In the genomic region with DNA sequence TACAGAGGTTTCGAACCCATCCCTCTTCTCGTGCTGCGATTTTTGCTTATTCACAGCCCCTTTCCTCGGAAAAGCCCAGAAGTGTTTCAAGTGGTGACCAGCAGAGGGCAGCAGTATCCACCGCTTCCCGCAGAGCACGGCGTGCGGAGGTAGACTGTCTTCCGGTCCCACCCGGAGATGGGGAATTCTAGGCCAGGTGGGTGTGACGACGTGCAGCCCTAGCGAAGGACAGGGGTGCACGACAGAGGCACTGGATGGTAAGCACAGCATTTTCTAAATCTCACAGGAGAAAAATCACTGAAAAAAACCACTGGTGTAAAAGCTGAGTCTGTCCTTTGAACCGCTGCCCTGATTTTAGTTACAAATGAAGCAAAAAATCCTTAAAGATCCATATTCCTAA, we compare ENCODE assay signal across 1 cellular context.
A peak's percentile ranks its signal among the peaks of the same experiment; 100 is the strongest.
TF ChIP-seq lines count a peak whose summit lies in the region.

No MANE protein-coding gene starts in this region.

TF ChIP-seq in HepG2, 621 proteins besides CTCF, POLR2A, EP300 and RAD21 (continued from another document and continues in another):
- TF ChIP-seq, protein P1, sequence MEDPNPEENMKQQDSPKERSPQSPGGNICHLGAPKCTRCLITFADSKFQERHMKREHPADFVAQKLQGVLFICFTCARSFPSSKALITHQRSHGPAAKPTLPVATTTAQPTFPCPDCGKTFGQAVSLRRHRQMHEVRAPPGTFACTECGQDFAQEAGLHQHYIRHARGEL (CRISPR knock-in tag; IDR thresholded peaks at IDR 0.05), result no peak
- TF ChIP-seq ZNF383 (CRISPR knock-in tag; IDR thresholded peaks at IDR 0.05; ENCODE audit: borderline replicate concordance) (no peak), REL (CRISPR knock-in tag; conservative IDR thresholded peaks at IDR 0.05) (no peak), REPIN1 (CRISPR knock-in tag; IDR thresholded peaks at IDR 0.05; ENCODE audit: borderline replicate concordance, low read depth) (peak; percentile 24; the same call in 1 of the 2 replicates), ZBTB7A (CRISPR knock-in tag; IDR thresholded peaks at IDR 0.05) (no peak), SP1 (IDR thresholded peaks at IDR 0.05) (no peak), SP1 (CRISPR knock-in tag; IDR thresholded peaks at IDR 0.05) (no peak), CHD4 (IDR thresholded peaks at IDR 0.05; ENCODE audit: borderline replicate concordance, low read length) (no peak), TBX2 (CRISPR knock-in tag; IDR thresholded peaks at IDR 0.05; ENCODE audit: borderline replicate concordance) (peak; percentile 26; the same call in 1 of the 2 replicates), ZNF282 (IDR thresholded peaks at IDR 0.05; ENCODE audit: partially characterized antibody) (no peak), NFKB2 (CRISPR knock-in tag; IDR thresholded peaks at IDR 0.05; ENCODE audit: borderline replicate concordance) (peak; percentile 37; the same call in 1 of the 2 replicates), KMT2B (CRISPR knock-in tag; IDR thresholded peaks at IDR 0.05) (no peak), PHF20 (CRISPR knock-in tag; IDR thresholded peaks at IDR 0.05) (no peak), ZNF256 (CRISPR knock-in tag; conservative IDR thresholded peaks at IDR 0.05) (no peak), ZNF547 (CRISPR knock-in tag; IDR thresholded peaks at IDR 0.05) (no peak), ETV5 (CRISPR knock-in tag; IDR thresholded peaks at IDR 0.05; ENCODE audit: borderline replicate concordance) (peak; percentile 91), HOXA5 (CRISPR knock-in tag; IDR thresholded peaks at IDR 0.05) (no peak), HDAC2 (CRISPR knock-in tag; IDR thresholded peaks at IDR 0.05) (0 out of 2 replicates have a peak, but pooled peaks have one; percentile 32), MBNL3 (CRISPR knock-in tag; conservative IDR thresholded peaks at IDR 0.05) (no peak), MEF2D (CRISPR knock-in tag; IDR thresholded peaks at IDR 0.05) (no peak), CENPX (CRISPR knock-in tag; IDR thresholded peaks at IDR 0.05) (no peak), TARDBP (CRISPR knock-in tag; IDR thresholded peaks at IDR 0.05) (0 out of 2 replicates have a peak, but pooled peaks have one; percentile 38), ZNF350 (CRISPR knock-in tag; IDR thresholded peaks at IDR 0.05; ENCODE audit: borderline replicate concordance, low read depth) (no peak), ZMAT3 (CRISPR knock-in tag; conservative IDR thresholded peaks at IDR 0.05) (no peak), ZNF550 (CRISPR knock-in tag; IDR thresholded peaks at IDR 0.05; ENCODE audit: borderline replicate concordance) (no peak), ZNF143 (CRISPR knock-in tag; IDR thresholded peaks at IDR 0.05) (no peak), ELF4 (CRISPR knock-in tag; IDR thresholded peaks at IDR 0.05; ENCODE audit: borderline replicate concordance) (no peak), BORCS8-MEF2B (CRISPR knock-in tag; IDR thresholded peaks at IDR 0.05) (peak; percentile 80), SRSF1 (optimal IDR thresholded peaks at IDR 0.05; ENCODE audit: low read depth, low read length) (no peak), EHMT2 (IDR thresholded peaks at IDR 0.05; ENCODE audit: borderline replicate concordance, low read depth, low read length) (no peak), EZH2 (conservative IDR thresholded peaks at IDR 0.05; ENCODE audit: low read depth, low read length) (no peak), SOX13 (IDR thresholded peaks at IDR 0.05) (no peak), SOX13 (CRISPR knock-in tag; conservative IDR thresholded peaks at IDR 0.05 in 1 of 2, IDR thresholded peaks at IDR 0.05 in 1 of 2) (0 out of 4 replicates have a peak, but pooled peaks of 1 of the 2 experiments have one; percentile 16), ZC3H13 (CRISPR knock-in tag; IDR thresholded peaks at IDR 0.05) (no peak), GATAD1 (CRISPR knock-in tag; IDR thresholded peaks at IDR 0.05) (peak; percentile 56; the same call in 1 of the 2 replicates), TCF7 (IDR thresholded peaks at IDR 0.05; ENCODE audit: low read depth) (no peak), NPAS2 (CRISPR knock-in tag; IDR thresholded peaks at IDR 0.05; ENCODE audit: borderline replicate concordance) (no peak), ZNF7 (CRISPR knock-in tag; IDR thresholded peaks at IDR 0.05) (no peak), ZNF431 (CRISPR knock-in tag; IDR thresholded peaks at IDR 0.05; ENCODE audit: borderline replicate concordance, low read depth) (no peak), PAF1 (CRISPR knock-in tag; IDR thresholded peaks at IDR 0.05) (no peak), FOSL2 (CRISPR knock-in tag; IDR thresholded peaks at IDR 0.05) (0 out of 2 replicates have a peak, but pooled peaks have one; percentile 26), ZNF670 (CRISPR knock-in tag; IDR thresholded peaks at IDR 0.05; ENCODE audit: borderline replicate concordance) (no peak)
- TF ChIP-seq, protein P2, sequence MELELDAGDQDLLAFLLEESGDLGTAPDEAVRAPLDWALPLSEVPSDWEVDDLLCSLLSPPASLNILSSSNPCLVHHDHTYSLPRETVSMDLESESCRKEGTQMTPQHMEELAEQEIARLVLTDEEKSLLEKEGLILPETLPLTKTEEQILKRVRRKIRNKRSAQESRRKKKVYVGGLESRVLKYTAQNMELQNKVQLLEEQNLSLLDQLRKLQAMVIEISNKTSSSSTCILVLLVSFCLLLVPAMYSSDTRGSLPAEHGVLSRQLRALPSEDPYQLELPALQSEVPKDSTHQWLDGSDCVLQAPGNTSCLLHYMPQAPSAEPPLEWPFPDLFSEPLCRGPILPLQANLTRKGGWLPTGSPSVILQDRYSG (CRISPR knock-in tag; IDR thresholded peaks at IDR 0.05), result no peak
- TF ChIP-seq, protein P3, sequence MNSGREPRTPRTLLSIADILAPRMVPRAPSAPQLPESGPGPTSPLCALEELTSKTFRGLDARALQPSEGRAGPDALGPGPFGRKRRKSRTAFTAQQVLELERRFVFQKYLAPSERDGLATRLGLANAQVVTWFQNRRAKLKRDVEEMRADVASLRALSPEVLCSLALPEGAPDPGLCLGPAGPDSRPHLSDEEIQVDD (CRISPR knock-in tag; IDR thresholded peaks at IDR 0.05; ENCODE audit: borderline replicate concordance), result no peak
- TF ChIP-seq, protein P4, sequence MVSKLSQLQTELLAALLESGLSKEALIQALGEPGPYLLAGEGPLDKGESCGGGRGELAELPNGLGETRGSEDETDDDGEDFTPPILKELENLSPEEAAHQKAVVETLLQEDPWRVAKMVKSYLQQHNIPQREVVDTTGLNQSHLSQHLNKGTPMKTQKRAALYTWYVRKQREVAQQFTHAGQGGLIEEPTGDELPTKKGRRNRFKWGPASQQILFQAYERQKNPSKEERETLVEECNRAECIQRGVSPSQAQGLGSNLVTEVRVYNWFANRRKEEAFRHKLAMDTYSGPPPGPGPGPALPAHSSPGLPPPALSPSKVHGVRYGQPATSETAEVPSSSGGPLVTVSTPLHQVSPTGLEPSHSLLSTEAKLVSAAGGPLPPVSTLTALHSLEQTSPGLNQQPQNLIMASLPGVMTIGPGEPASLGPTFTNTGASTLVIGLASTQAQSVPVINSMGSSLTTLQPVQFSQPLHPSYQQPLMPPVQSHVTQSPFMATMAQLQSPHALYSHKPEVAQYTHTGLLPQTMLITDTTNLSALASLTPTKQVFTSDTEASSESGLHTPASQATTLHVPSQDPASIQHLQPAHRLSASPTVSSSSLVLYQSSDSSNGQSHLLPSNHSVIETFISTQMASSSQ (IDR thresholded peaks at IDR 0.05; ENCODE audit: low read depth), result no peak
- TF ChIP-seq, protein P4 (CRISPR knock-in tag; IDR thresholded peaks at IDR 0.05; ENCODE audit: borderline replicate concordance), result no peak
- TF ChIP-seq, protein P5, sequence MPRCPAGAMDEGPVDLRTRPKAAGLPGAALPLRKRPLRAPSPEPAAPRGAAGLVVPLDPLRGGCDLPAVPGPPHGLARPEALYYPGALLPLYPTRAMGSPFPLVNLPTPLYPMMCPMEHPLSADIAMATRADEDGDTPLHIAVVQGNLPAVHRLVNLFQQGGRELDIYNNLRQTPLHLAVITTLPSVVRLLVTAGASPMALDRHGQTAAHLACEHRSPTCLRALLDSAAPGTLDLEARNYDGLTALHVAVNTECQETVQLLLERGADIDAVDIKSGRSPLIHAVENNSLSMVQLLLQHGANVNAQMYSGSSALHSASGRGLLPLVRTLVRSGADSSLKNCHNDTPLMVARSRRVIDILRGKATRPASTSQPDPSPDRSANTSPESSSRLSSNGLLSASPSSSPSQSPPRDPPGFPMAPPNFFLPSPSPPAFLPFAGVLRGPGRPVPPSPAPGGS (CRISPR knock-in tag; IDR thresholded peaks at IDR 0.05), result no peak
- TF ChIP-seq, protein P6, sequence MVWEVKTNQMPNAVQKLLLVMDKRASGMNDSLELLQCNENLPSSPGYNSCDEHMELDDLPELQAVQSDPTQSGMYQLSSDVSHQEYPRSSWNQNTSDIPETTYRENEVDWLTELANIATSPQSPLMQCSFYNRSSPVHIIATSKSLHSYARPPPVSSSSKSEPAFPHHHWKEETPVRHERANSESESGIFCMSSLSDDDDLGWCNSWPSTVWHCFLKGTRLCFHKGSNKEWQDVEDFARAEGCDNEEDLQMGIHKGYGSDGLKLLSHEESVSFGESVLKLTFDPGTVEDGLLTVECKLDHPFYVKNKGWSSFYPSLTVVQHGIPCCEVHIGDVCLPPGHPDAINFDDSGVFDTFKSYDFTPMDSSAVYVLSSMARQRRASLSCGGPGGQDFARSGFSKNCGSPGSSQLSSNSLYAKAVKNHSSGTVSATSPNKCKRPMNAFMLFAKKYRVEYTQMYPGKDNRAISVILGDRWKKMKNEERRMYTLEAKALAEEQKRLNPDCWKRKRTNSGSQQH (CRISPR knock-in tag; IDR thresholded peaks at IDR 0.05; ENCODE audit: low read depth), result no peak; the same call in 1 of the 2 replicates
- TF ChIP-seq, protein P7, sequence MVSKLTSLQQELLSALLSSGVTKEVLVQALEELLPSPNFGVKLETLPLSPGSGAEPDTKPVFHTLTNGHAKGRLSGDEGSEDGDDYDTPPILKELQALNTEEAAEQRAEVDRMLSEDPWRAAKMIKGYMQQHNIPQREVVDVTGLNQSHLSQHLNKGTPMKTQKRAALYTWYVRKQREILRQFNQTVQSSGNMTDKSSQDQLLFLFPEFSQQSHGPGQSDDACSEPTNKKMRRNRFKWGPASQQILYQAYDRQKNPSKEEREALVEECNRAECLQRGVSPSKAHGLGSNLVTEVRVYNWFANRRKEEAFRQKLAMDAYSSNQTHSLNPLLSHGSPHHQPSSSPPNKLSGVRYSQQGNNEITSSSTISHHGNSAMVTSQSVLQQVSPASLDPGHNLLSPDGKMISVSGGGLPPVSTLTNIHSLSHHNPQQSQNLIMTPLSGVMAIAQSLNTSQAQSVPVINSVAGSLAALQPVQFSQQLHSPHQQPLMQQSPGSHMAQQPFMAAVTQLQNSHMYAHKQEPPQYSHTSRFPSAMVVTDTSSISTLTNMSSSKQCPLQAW (CRISPR knock-in tag; IDR thresholded peaks at IDR 0.05), result peak; percentile 60; the same call in 1 of the 2 replicates
- TF ChIP-seq, protein P8, sequence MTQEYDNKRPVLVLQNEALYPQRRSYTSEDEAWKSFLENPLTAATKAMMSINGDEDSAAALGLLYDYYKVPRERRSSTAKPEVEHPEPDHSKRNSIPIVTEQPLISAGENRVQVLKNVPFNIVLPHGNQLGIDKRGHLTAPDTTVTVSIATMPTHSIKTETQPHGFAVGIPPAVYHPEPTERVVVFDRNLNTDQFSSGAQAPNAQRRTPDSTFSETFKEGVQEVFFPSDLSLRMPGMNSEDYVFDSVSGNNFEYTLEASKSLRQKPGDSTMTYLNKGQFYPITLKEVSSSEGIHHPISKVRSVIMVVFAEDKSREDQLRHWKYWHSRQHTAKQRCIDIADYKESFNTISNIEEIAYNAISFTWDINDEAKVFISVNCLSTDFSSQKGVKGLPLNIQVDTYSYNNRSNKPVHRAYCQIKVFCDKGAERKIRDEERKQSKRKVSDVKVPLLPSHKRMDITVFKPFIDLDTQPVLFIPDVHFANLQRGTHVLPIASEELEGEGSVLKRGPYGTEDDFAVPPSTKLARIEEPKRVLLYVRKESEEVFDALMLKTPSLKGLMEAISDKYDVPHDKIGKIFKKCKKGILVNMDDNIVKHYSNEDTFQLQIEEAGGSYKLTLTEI (CRISPR knock-in tag; conservative IDR thresholded peaks at IDR 0.05), result no peak
- TF ChIP-seq, protein P9, sequence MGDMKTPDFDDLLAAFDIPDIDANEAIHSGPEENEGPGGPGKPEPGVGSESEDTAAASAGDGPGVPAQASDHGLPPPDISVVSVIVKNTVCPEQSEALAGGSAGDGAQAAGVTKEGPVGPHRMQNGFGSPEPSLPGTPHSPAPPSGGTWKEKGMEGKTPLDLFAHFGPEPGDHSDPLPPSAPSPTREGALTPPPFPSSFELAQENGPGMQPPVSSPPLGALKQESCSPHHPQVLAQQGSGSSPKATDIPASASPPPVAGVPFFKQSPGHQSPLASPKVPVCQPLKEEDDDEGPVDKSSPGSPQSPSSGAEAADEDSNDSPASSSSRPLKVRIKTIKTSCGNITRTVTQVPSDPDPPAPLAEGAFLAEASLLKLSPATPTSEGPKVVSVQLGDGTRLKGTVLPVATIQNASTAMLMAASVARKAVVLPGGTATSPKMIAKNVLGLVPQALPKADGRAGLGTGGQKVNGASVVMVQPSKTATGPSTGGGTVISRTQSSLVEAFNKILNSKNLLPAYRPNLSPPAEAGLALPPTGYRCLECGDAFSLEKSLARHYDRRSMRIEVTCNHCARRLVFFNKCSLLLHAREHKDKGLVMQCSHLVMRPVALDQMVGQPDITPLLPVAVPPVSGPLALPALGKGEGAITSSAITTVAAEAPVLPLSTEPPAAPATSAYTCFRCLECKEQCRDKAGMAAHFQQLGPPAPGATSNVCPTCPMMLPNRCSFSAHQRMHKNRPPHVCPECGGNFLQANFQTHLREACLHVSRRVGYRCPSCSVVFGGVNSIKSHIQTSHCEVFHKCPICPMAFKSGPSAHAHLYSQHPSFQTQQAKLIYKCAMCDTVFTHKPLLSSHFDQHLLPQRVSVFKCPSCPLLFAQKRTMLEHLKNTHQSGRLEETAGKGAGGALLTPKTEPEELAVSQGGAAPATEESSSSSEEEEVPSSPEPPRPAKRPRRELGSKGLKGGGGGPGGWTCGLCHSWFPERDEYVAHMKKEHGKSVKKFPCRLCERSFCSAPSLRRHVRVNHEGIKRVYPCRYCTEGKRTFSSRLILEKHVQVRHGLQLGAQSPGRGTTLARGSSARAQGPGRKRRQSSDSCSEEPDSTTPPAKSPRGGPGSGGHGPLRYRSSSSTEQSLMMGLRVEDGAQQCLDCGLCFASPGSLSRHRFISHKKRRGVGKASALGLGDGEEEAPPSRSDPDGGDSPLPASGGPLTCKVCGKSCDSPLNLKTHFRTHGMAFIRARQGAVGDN (CRISPR knock-in tag; IDR thresholded peaks at IDR 0.05), result peak; percentile 70
